9 cellular contexts compared by ENCODE assay signal in genomic region chr11:66113132-66113856, GRCh38. TPM values are rescaled to one million over a fixed set of nuclear protein-coding genes. Genes with fewer than 3 reads are reported as not detected.
A peak's percentile ranks its signal among the peaks of the same experiment; 100 is the strongest.
DNase-seq lines count a peak whose midpoint lies in the region; ATAC-seq and TF ChIP-seq lines count a peak whose summit lies in the region.
"Had no signal": no experiment of that assay in that cellular context is flagged by ENCODE, and none has a peak within 500 bp of the region (broad histone marks: within the 10 kb centered on the region; RNA-seq: fewer than 3 reads in every experiment).

No MANE protein-coding gene starts in this region.

- H3K9me3 Mint-ChIP-seq in activated T-helper 2 cell treated with anti-CD3 and anti-CD28 coated beads, Interferon-gamma antibody, Interleukin-2, Interleukin-4, amounts not matched to agents 10 μg/mL and 5 μg/mL and 100 μg/mL, durations not matched to agents 14 hours and 24 hours and 36 hours, result no peaks in the 10 kb centered on the region

- POLR2A ChIA-PET in BJ (lab: Charles Lee) (interaction anchor here (0.6 kb wide), 1 partner anchor 32 kb away, joined by 4 read pairs; no protein-coding TSS in a partner anchor), HCT116 (lab: Charles Lee) (no interaction called here)

- H3K9me2 ChIP-seq in HCT116 (ENCODE audit: insufficient read depth), result no peaks in the 10 kb centered on the region

- CTCF ChIA-PET in BJ (lab: Yijun Ruan, JAX), result interaction anchor here (1.3 kb wide), 1 partner anchor 8 kb away, joined by 3 read pairs; no protein-coding TSS in a partner anchor
- CTCF ChIA-PET in HCT116 (lab: Charles Lee), result interaction anchor here (0.6 kb wide), 1 partner anchor 91 kb away, joined by 3 read pairs; no protein-coding TSS in a partner anchor

- ATAC-seq in HCT116 (peak; percentile 78), lower lobe of right lung (peak in 1 of 2 donors; percentile 59), GM18505 (IDR thresholded peaks at IDR 0.05; ENCODE audit: unreplicated experiment) (no peak), GM21360 (IDR thresholded peaks at IDR 0.05; ENCODE audit: unreplicated experiment) (no peak)

- H3K27me3 Mint-ChIP-seq in activated T-helper 2 cell treated with anti-CD3 and anti-CD28 coated beads, Interferon-gamma antibody, Interleukin-2, Interleukin-4, amounts not matched to agents 10 μg/mL and 5 μg/mL and 100 μg/mL, durations not matched to agents 14 hours and 24 hours and 36 hours (ENCODE audit: low read depth), result no peaks in the 10 kb centered on the region

- peaks cover 74% of the 10 kb centered on the region for H3K4me1 Mint-ChIP-seq in activated T-helper 2 cell treated with anti-CD3 and anti-CD28 coated beads, Interferon-gamma antibody, Interleukin-2, Interleukin-4, amounts not matched to agents 10 μg/mL and 5 μg/mL and 100 μg/mL, durations not matched to agents 14 hours and 24 hours and 36 hours (ENCODE audit: low read depth)

- peak overlapping the region; percentile 30 for H3K4me3 Mint-ChIP-seq in activated T-helper 2 cell treated with anti-CD3 and anti-CD28 coated beads, Interferon-gamma antibody, Interleukin-2, Interleukin-4, amounts not matched to agents 10 μg/mL and 5 μg/mL and 100 μg/mL, durations not matched to agents 14 hours and 24 hours and 36 hours (ENCODE audit: low read depth)

- TF ChIP-seq POLR2A in HCT116 (IDR thresholded peaks at IDR 0.05; ENCODE audit: borderline replicate concordance, extremely low read depth, insufficient read depth, insufficient read length) (no peak), GM18505 (IDR thresholded peaks at IDR 0.05; ENCODE audit: borderline replicate concordance, extremely low read depth, insufficient read depth, insufficient read length) (no peak)

- peak overlapping the region; percentile 58 for H3K4me2 ChIP-seq in HCT116 (ENCODE audit: low read length)

- no peak overlapping the region for H3K4me3 ChIP-seq in BJ (ENCODE audit: low read depth, low read length)
- peak overlapping the region in 1 of 2 experiments; percentile 1; a peak in 2 of 4 replicates for H3K4me3 ChIP-seq in HCT116 (replicated peaks in 1 of 2; ENCODE audit: low read depth in 1 of 2, low read length in 2 of 2)
- no peak overlapping the region for H3K4me3 ChIP-seq in lower lobe of right lung
- no peak overlapping the region for H3K4me3 ChIP-seq in coronary artery

- H3K36me3 ChIP-seq in BJ (ENCODE audit: control insufficient read depth, insufficient read depth, low read length), result no peaks in the 10 kb centered on the region
- H3K36me3 ChIP-seq in HCT116 (ENCODE audit: control insufficient read depth in 1 of 2, insufficient read depth in 2 of 2, low read length in 2 of 2), result no peaks in the 10 kb centered on the region
- H3K36me3 ChIP-seq in lower lobe of right lung, result no peaks in the 10 kb centered on the region

- RAD21 ChIA-PET in HCT116 (lab: Charles Lee; ENCODE audit: low non-redundant PET in 1 of 2, low total read pairs in 2 of 2, uncharacterized antibody in 2 of 2, unreplicated experiment in 2 of 2), result no interaction called here

- H3K9me3 ChIP-seq in HCT116 (ENCODE audit: control insufficient read depth in 1 of 2, insufficient read depth in 1 of 2, low read depth in 1 of 2, low read length in 2 of 2) (no peaks in the 10 kb centered on the region), lower lobe of right lung (no peaks in the 10 kb centered on the region)

- H3K27ac ChIP-seq in HCT116 (ENCODE audit: low read depth, low read length) (peak overlapping the region; percentile 68; the same call in 1 of the 2 replicates), lower lobe of right lung (peak overlapping the region; percentile 37), coronary artery (no peak overlapping the region)

- no peak overlapping the region for H3K9ac ChIP-seq in HCT116 (ENCODE audit: low read length)

- BruUV-seq in HCT116 (replicated peaks; lab: Mats Ljungman, UMichigan), result no TSS peak

- 0 out of 2 replicates have a peak, but pooled peaks have one; percentile 14 for TF ChIP-seq RAD21 in HCT116 (IDR thresholded peaks at IDR 0.05; ENCODE audit: low read depth)

- H3K4me1 ChIP-seq in HCT116 (ENCODE audit: control insufficient read depth in 1 of 2, insufficient read depth in 2 of 2, low read length in 2 of 2) (peaks cover 31 to 45% of the 10 kb centered on the region in 2 experiments), lower lobe of right lung (peaks cover 58% of the 10 kb centered on the region)

- no peaks in the 10 kb centered on the region for H4K20me1 ChIP-seq in HCT116 (ENCODE audit: insufficient read depth)

- TF ChIP-seq CTCF in BJ (IDR thresholded peaks at IDR 0.05; ENCODE audit: insufficient read depth, low read depth, low read length) (no peak), HCT116 (IDR thresholded peaks at IDR 0.05 in 2 of 3, conservative IDR thresholded peaks at IDR 0.05 in 1 of 3; ENCODE audit: borderline replicate concordance in 1 of 3, insufficient read depth in 1 of 3, low read depth in 2 of 3, low read length in 2 of 3) (no peak), lower lobe of right lung (IDR thresholded peaks at IDR 0.05) (no peak), coronary artery (IDR thresholded peaks at IDR 0.05) (no peak)

- intact Hi-C loops in HCT116 (cut with micrococcal nuclease) (no loop called here), lower lobe of right lung (cut with DNase I) (no loop called here)
- intact Hi-C loops in activated T-helper 2 cell treated with anti-CD3 and anti-CD28 coated beads, Interferon-gamma antibody, Interleukin-2, Interleukin-4, amounts not matched to agents 10 μg/mL and 5 μg/mL and 100 μg/mL, durations not matched to agents 14 hours and 24 hours and 36 hours (cut with micrococcal nuclease), result no loop called here

- H3K27me3 ChIP-seq in BJ (ENCODE audit: control insufficient read depth, insufficient read depth, low read length) (no peaks in the 10 kb centered on the region), HCT116 (ENCODE audit: insufficient read depth, low read length) (no peaks in the 10 kb centered on the region), lower lobe of right lung (ENCODE audit: low read depth) (no peaks in the 10 kb centered on the region)

- DNase-seq in BJ (ENCODE audit: low read depth) (peak; percentile 35), HCT116 (ENCODE audit: low read depth, low spot score) (peak; percentile 43), lower lobe of right lung (no peak), NCI-H2171 treated with DMSO at 0.1 percent for 48 hours (lab: John Stamatoyannopoulos, UW) (no peak), coronary artery (ENCODE audit: low spot score) (no peak)
- DNase-seq in activated T-helper 2 cell treated with anti-CD3 and anti-CD28 coated beads, Interferon-gamma antibody, Interleukin-2, Interleukin-4, amounts not matched to agents 10 μg/mL and 5 μg/mL and 100 μg/mL, durations not matched to agents 14 hours and 24 hours and 36 hours (ENCODE audit: low spot score), result no peak
- DNase-seq: NCI-H345 had no signal

- no peak overlapping the region for H2AFZ ChIP-seq in HCT116 (ENCODE audit: low read depth, low read length, poor library complexity, severe bottlenecking)

- peaks cover 22% of the 10 kb centered on the region for H3K79me2 ChIP-seq in HCT116 (ENCODE audit: insufficient read depth, low read length)

- H3K27ac Mint-ChIP-seq in activated T-helper 2 cell treated with anti-CD3 and anti-CD28 coated beads, Interferon-gamma antibody, Interleukin-2, Interleukin-4, amounts not matched to agents 10 μg/mL and 5 μg/mL and 100 μg/mL, durations not matched to agents 14 hours and 24 hours and 36 hours, result peak overlapping the region; percentile 63

- peaks cover 9% of the 10 kb centered on the region for H3K36me3 Mint-ChIP-seq in activated T-helper 2 cell treated with anti-CD3 and anti-CD28 coated beads, Interferon-gamma antibody, Interleukin-2, Interleukin-4, amounts not matched to agents 10 μg/mL and 5 μg/mL and 100 μg/mL, durations not matched to agents 14 hours and 24 hours and 36 hours (ENCODE audit: low read depth)

TF ChIP-seq in HCT116, 20 proteins besides CTCF, POLR2A, EP300 and RAD21 (continues in another document):
- no peak for TF ChIP-seq ATF3 (IDR thresholded peaks at IDR 0.05)
- TF ChIP-seq ZNF274 (IDR thresholded peaks at IDR 0.05; ENCODE audit: low read depth, low read length), result no peak
- TF ChIP-seq TCF7L2 (IDR thresholded peaks at IDR 0.05; ENCODE audit: borderline replicate concordance, extremely low read depth, insufficient read depth, insufficient read length), result no peak
- TF ChIP-seq SP1 (IDR thresholded peaks at IDR 0.05; ENCODE audit: low read depth), result peak; percentile 53
- no peak for TF ChIP-seq ZBTB33 (IDR thresholded peaks at IDR 0.05; ENCODE audit: extremely low read depth, insufficient replicate concordance, low read length)
- TF ChIP-seq EZH2 (IDR thresholded peaks at IDR 0.05), result no peak

RNA-seq across cellular contexts. Expression of gene PACS1, which starts 43.2 kb away (rescaled TPM):
- 34.3 and 35.8 TPM in 2 replicates for polyA plus RNA-seq in BJ (2011; rRNA removed)
- 103 TPM in 2 replicates for polyA minus RNA-seq in BJ (2011; rRNA and poly(A)+ RNA removed)
- total RNA-seq in HCT116 (2021; ENCODE audit: unreplicated experiment) (41.1 TPM), lower lobe of right lung (50.8 TPM)
- polyA plus RNA-seq in HCT116 (2012), result 32.0 and 38.0 TPM in 2 replicates
- 75.6 and 83.7 TPM in 2 replicates for total RNA-seq in activated T-helper 2 cell treated with anti-CD3 and anti-CD28 coated beads, Interferon-gamma antibody, Interleukin-2, Interleukin-4, amounts not matched to agents 10 μg/mL and 5 μg/mL and 100 μg/mL, durations not matched to agents 14 hours and 24 hours and 36 hours

Comparison
In these comparisons a context has a peak if more than half of its experiments do, and no peak if none do; other contexts are left out.
1. DNase-seq: peak in BJ (single experiment) and HCT116 (single experiment); none in activated T-helper 2 cell treated with anti-CD3 and anti-CD28 coated beads, Interferon-gamma antibody, Interleukin-2, Interleukin-4, amounts not matched to agents 10 μg/mL and 5 μg/mL and 100 μg/mL, durations not matched to agents 14 hours and 24 hours and 36 hours (single experiment), lower lobe of right lung (single experiment), NCI-H2171 treated with DMSO at 0.1 percent for 48 hours (single experiment) and coronary artery (single experiment).
2. H3K27ac ChIP-seq: peak in HCT116 (single experiment) and lower lobe of right lung (single experiment); none in coronary artery (0 of 2).